10 cellular contexts compared by ENCODE assay signal in the genomic region with DNA sequence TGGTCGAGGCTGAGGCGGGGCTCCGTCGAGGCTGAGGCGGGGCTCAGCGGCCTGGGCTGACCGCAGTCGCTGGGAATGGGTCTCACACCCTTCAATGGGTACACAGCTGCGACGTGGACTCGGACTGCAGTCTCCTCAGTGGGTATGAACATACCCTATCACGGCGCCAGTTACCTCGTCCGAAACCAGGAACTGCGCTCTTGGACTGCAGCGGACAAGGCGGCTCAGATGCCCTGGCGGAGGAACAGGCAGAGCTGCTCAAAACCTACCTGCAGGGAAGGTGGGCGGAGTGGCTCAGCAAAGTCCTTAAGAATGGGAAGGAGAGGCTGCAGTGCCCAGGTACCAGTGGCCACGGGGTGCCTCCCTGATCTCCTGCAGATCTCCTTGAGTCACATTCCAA.
"Had no signal": no experiment of that assay in that cellular context is flagged by ENCODE, and none has a peak within 500 bp of the region (broad histone marks: within the 10 kb centered on the region; RNA-seq: fewer than 3 reads in every experiment).

No MANE protein-coding gene starts in this region.

- ATAC-seq: K562 had no signal

- H3K4me3 ChIP-seq: K562 had no signal

- DNase-seq: GOT3, H9, HCEC 1CT, HFFc6, IMR-90, KG1 had no signal

- FAIRE-seq: H54, HTR-8/SVneo, K562 had no signal

- H3K27ac ChIP-seq: HL-60 had no signal
